Comparison of ENCODE assay signal across 9 cellular contexts in genomic region chr14:22319526-22320352, GRCh38.
DNase-seq lines count a peak whose midpoint lies in the region; ATAC-seq, FAIRE-seq and TF ChIP-seq lines count a peak whose summit lies in the region.
"Had no signal": no experiment of that assay in that cellular context is flagged by ENCODE, and none has a peak within 500 bp of the region (broad histone marks: within the 10 kb centered on the region; RNA-seq: fewer than 3 reads in every experiment).

No MANE protein-coding gene starts in this region.

- CTCF ChIA-PET in activated B cell treated with CpG ODN at 0.5 μM for 24 hours (lab: Charles Lee): interaction anchor here (0.7 to 5.4 kb wide), 23 partner anchors 8 to 534 kb away, joined by 3 to 88 read pairs (median 4); no protein-coding TSS in a partner anchor

- ATAC-seq in activated B cell treated with CpG ODN at 0.5 μM for 24 hours (ENCODE audit: low read depth): peak; percentile 77
- ATAC-seq in HG03095 (IDR thresholded peaks at IDR 0.05; ENCODE audit: unreplicated experiment): no peak

- H3K4me1 ChIP-seq in neural progenitor cell: no peaks in the 10 kb centered on the region

- no peaks in the 10 kb centered on the region for H3K9me3 ChIP-seq in neural progenitor cell (ENCODE audit: low read depth)

- H3K4me1 Mint-ChIP-seq in CD14-positive monocyte (no peaks in the 10 kb centered on the region), activated B cell treated with CpG ODN at 0.5 μM for 24 hours (no peaks in the 10 kb centered on the region), neural progenitor cell (peaks cover 3% of the 10 kb centered on the region)

- POLR2A ChIA-PET in activated B cell treated with CpG ODN at 0.5 μM for 24 hours (lab: Charles Lee): interaction anchor here (0.5 to 0.7 kb wide), 3 partner anchors 228 to 425 kb away, joined by 3 to 5 read pairs (median 4); no protein-coding TSS in a partner anchor

- no peak for TF ChIP-seq POLR2A in GM12892 (IDR thresholded peaks at IDR 0.05; ENCODE audit: low read depth, low read length)

- H3K27me3 Mint-ChIP-seq in CD14-positive monocyte (ENCODE audit: low read depth in 3 of 3): peaks cover 0 to 5% (median 5%) of the 10 kb centered on the region in 3 donors
- peaks cover 4% of the 10 kb centered on the region for H3K27me3 Mint-ChIP-seq in activated B cell treated with CpG ODN at 0.5 μM for 24 hours
- no peaks in the 10 kb centered on the region for H3K27me3 Mint-ChIP-seq in neural progenitor cell (ENCODE audit: insufficient read depth, low read depth)

- DNase-seq in CD14-positive monocyte (ENCODE audit: low spot score): no peak
- no peak for DNase-seq in GM12892 (ENCODE audit: insufficient read length)
- DNase-seq in NCI-H1105 treated with DMSO at 0.1 percent for 48 hours (lab: John Stamatoyannopoulos, UW): peak; percentile 43
- DNase-seq in activated B cell treated with CpG ODN at 0.5 μM for 24 hours: no peak
- peak; percentile 73 for DNase-seq in fibroblast of the aortic adventitia (ENCODE audit: low read depth)
- peak; percentile 67 for DNase-seq in neural progenitor cell (ENCODE audit: low spot score)
- no peak for DNase-seq in NCI-H187 treated with DMSO at 0.1 percent for 48 hours (lab: John Stamatoyannopoulos, UW)

- H3F3A ChIP-seq in neural progenitor cell (ENCODE audit: low read depth): no peaks in the 10 kb centered on the region

- TF ChIP-seq CTCF in CD14-positive monocyte (IDR thresholded peaks at IDR 0.05) (peak; percentile 77), activated B cell treated with CpG ODN at 0.5 μM for 24 hours (IDR thresholded peaks at IDR 0.05) (no peak), fibroblast of the aortic adventitia (IDR thresholded peaks at IDR 0.05; ENCODE audit: insufficient read depth, low read length) (peak; percentile 72), neural progenitor cell (IDR thresholded peaks at IDR 0.05) (peak; percentile 76)

- FAIRE-seq in GM12892 (lab: Jason Lieb, UNC): peak; percentile 94

- no peak overlapping the region for H3K4me3 ChIP-seq in fibroblast of the aortic adventitia (ENCODE audit: low read depth, low read length)
- no peak overlapping the region for H3K4me3 ChIP-seq in neural progenitor cell
- H3K4me3 ChIP-seq: SK-N-MC had no signal

- no peaks in the 10 kb centered on the region for H3K27me3 ChIP-seq in neural progenitor cell

- H3K27ac Mint-ChIP-seq in CD14-positive monocyte (no peak overlapping the region), activated B cell treated with CpG ODN at 0.5 μM for 24 hours (no peak overlapping the region), neural progenitor cell (no peak overlapping the region)

- H3K9ac ChIP-seq in neural progenitor cell: no peak overlapping the region

- no peaks in the 10 kb centered on the region for H4K20me1 ChIP-seq in neural progenitor cell (ENCODE audit: low read depth)

- H3K27ac ChIP-seq in neural progenitor cell: no peak overlapping the region
- H3K27ac ChIP-seq: SK-N-MC had no signal

- H3K36me3 Mint-ChIP-seq in CD14-positive monocyte: no peaks in the 10 kb centered on the region
- no peaks in the 10 kb centered on the region for H3K36me3 Mint-ChIP-seq in activated B cell treated with CpG ODN at 0.5 μM for 24 hours (ENCODE audit: low read depth)
- H3K36me3 Mint-ChIP-seq in neural progenitor cell: no peaks in the 10 kb centered on the region

- no peaks in the 10 kb centered on the region for H3K79me2 ChIP-seq in neural progenitor cell (ENCODE audit: low read depth)

- no peak overlapping the region for H3K4me2 ChIP-seq in neural progenitor cell

- intact Hi-C loops in CD14-positive monocyte (cut with micrococcal nuclease) (loop anchor here (10.0 kb wide), 2 partner anchors 55 to 155 kb away; no protein-coding TSS in a partner anchor), activated B cell treated with CpG ODN at 0.5 μM for 24 hours (cut with micrococcal nuclease) (loop anchor here (1.0 to 10.0 kb wide), 7 partner anchors 56 to 735 kb away; partner anchors contain the start of gene CDH24)

- H3K36me3 ChIP-seq in neural progenitor cell: no peaks in the 10 kb centered on the region

- H2AFZ ChIP-seq in neural progenitor cell (replicated peaks): peak overlapping the region; percentile 84

- no peaks in the 10 kb centered on the region for H3K9me3 Mint-ChIP-seq in CD14-positive monocyte
- H3K9me3 Mint-ChIP-seq in activated B cell treated with CpG ODN at 0.5 μM for 24 hours: no peaks in the 10 kb centered on the region
- H3K9me3 Mint-ChIP-seq in neural progenitor cell: no peaks in the 10 kb centered on the region

- no peak overlapping the region for H3K4me3 Mint-ChIP-seq in CD14-positive monocyte
- no peak overlapping the region for H3K4me3 Mint-ChIP-seq in activated B cell treated with CpG ODN at 0.5 μM for 24 hours
- H3K4me3 Mint-ChIP-seq in neural progenitor cell: no peak overlapping the region

Comparison
In these comparisons a context has a peak if more than half of its experiments do, and no peak if none do; other contexts are left out.
1. DNase-seq: peak in NCI-H1105 treated with DMSO at 0.1 percent for 48 hours (single experiment), fibroblast of the aortic adventitia (single experiment) and neural progenitor cell (single experiment); none in CD14-positive monocyte (single experiment), GM12892 (single experiment), activated B cell treated with CpG ODN at 0.5 μM for 24 hours (single experiment) and NCI-H187 treated with DMSO at 0.1 percent for 48 hours (single experiment).